1 cellular context compared by ENCODE assay signal in the genomic region with DNA sequence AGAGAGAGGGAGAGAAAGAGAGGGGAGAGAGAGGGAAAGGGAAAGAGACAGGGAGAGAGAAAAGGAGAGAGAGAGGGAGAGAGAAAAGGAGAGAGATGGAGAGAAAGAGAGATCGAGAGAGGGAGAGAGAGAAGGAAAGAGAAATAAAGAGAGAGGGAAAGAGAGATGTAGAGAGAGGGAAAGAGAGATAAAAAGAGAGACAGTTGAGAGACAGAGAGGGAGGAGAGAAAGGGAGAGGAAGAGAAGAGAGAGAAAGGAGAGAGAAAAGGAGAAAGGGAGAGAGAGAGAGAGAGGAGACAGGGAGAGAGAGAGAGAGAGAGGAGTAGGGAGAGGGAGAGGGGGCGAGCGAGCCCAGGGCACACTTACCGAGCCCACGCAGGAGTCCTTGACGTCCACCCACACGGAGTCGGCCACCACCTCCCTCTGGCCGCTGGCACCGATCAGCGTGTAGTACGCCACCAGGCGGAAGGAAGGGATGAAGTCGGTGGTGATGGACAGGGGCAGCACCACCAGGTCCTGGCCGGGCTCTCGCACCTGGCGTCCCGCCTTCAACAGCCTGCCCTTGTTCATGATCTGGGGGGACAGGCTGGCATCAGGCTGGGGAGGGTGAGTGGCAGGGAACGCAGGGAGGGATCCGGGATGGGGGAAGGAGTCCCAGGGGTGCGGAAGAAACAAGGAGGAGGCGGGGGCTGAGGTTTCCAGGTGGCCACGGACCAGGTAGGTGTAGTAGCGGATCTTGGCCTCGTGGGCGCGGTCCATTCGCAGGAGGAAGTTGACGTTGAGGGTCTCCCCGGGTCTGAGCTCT.
TF ChIP-seq lines count a peak whose summit lies in the region.

No MANE protein-coding gene starts in this region.

TF ChIP-seq in K562, 482 proteins besides CTCF, POLR2A, EP300 and RAD21 (continues in another document):
- TF ChIP-seq, protein P1, sequence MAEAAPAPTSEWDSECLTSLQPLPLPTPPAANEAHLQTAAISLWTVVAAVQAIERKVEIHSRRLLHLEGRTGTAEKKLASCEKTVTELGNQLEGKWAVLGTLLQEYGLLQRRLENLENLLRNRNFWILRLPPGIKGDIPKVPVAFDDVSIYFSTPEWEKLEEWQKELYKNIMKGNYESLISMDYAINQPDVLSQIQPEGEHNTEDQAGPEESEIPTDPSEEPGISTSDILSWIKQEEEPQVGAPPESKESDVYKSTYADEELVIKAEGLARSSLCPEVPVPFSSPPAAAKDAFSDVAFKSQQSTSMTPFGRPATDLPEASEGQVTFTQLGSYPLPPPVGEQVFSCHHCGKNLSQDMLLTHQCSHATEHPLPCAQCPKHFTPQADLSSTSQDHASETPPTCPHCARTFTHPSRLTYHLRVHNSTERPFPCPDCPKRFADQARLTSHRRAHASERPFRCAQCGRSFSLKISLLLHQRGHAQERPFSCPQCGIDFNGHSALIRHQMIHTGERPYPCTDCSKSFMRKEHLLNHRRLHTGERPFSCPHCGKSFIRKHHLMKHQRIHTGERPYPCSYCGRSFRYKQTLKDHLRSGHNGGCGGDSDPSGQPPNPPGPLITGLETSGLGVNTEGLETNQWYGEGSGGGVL (CRISPR knock-in tag; IDR thresholded peaks at IDR 0.05) = no peak
- TF ChIP-seq ZNF696 (CRISPR knock-in tag; conservative IDR thresholded peaks at IDR 0.05) (no peak), STAT5A (IDR thresholded peaks at IDR 0.05; ENCODE audit: borderline replicate concordance, low read length) (no peak), HDAC2 (IDR thresholded peaks at IDR 0.05) (no peak), TAF9B (IDR thresholded peaks at IDR 0.05; ENCODE audit: partially characterized antibody) (no peak), ZNF830 (CRISPR knock-in tag; IDR thresholded peaks at IDR 0.05) (no peak), GTF2E2 (tag; IDR thresholded peaks at IDR 0.05) (no peak), ZFX (CRISPR knock-in tag; IDR thresholded peaks at IDR 0.05) (no peak), GABPB2 (CRISPR knock-in tag; conservative IDR thresholded peaks at IDR 0.05) (no peak), NFIC (IDR thresholded peaks at IDR 0.05) (no peak), ZSCAN29 (IDR thresholded peaks at IDR 0.05) (no peak), ARID1B (IDR thresholded peaks at IDR 0.05) (no peak), IFI16 (CRISPR knock-in tag; IDR thresholded peaks at IDR 0.05) (no peak), SIRT6 (IDR thresholded peaks at IDR 0.05; ENCODE audit: low read depth, low read length) (no peak), PPARD (CRISPR knock-in tag; IDR thresholded peaks at IDR 0.05) (no peak), PHF8 (IDR thresholded peaks at IDR 0.05; ENCODE audit: borderline replicate concordance, low read length) (no peak), RBM17 (IDR thresholded peaks at IDR 0.05; ENCODE audit: borderline replicate concordance, low read depth, low read length) (no peak), HDAC3 (IDR thresholded peaks at IDR 0.05; ENCODE audit: borderline replicate concordance, partially characterized antibody) (no peak), XRCC4 (IDR thresholded peaks at IDR 0.05; ENCODE audit: extremely low read depth, insufficient read depth, insufficient read length) (no peak)
- TF ChIP-seq, protein P2, sequence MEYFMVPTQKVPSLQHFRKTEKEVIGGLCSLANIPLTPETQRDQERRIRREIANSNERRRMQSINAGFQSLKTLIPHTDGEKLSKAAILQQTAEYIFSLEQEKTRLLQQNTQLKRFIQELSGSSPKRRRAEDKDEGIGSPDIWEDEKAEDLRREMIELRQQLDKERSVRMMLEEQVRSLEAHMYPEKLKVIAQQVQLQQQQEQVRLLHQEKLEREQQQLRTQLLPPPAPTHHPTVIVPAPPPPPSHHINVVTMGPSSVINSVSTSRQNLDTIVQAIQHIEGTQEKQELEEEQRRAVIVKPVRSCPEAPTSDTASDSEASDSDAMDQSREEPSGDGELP (CRISPR knock-in tag; IDR thresholded peaks at IDR 0.05; ENCODE audit: borderline replicate concordance) = peak; percentile 39; the same call in 1 of the 2 replicates
- TF ChIP-seq, protein P3, sequence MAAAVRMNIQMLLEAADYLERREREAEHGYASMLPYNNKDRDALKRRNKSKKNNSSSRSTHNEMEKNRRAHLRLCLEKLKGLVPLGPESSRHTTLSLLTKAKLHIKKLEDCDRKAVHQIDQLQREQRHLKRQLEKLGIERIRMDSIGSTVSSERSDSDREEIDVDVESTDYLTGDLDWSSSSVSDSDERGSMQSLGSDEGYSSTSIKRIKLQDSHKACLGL (CRISPR knock-in tag; IDR thresholded peaks at IDR 0.05; ENCODE audit: borderline replicate concordance, poor library complexity, severe bottlenecking) = no peak
- TF ChIP-seq, protein P4, sequence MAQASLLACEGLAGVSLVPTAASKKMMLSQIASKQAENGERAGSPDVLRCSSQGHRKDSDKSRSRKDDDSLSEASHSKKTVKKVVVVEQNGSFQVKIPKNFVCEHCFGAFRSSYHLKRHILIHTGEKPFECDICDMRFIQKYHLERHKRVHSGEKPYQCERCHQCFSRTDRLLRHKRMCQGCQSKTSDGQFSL (CRISPR knock-in tag; IDR thresholded peaks at IDR 0.05) = no peak
- TF ChIP-seq, protein P4 (tag; IDR thresholded peaks at IDR 0.05) = no peak
- TF ChIP-seq, protein P5, sequence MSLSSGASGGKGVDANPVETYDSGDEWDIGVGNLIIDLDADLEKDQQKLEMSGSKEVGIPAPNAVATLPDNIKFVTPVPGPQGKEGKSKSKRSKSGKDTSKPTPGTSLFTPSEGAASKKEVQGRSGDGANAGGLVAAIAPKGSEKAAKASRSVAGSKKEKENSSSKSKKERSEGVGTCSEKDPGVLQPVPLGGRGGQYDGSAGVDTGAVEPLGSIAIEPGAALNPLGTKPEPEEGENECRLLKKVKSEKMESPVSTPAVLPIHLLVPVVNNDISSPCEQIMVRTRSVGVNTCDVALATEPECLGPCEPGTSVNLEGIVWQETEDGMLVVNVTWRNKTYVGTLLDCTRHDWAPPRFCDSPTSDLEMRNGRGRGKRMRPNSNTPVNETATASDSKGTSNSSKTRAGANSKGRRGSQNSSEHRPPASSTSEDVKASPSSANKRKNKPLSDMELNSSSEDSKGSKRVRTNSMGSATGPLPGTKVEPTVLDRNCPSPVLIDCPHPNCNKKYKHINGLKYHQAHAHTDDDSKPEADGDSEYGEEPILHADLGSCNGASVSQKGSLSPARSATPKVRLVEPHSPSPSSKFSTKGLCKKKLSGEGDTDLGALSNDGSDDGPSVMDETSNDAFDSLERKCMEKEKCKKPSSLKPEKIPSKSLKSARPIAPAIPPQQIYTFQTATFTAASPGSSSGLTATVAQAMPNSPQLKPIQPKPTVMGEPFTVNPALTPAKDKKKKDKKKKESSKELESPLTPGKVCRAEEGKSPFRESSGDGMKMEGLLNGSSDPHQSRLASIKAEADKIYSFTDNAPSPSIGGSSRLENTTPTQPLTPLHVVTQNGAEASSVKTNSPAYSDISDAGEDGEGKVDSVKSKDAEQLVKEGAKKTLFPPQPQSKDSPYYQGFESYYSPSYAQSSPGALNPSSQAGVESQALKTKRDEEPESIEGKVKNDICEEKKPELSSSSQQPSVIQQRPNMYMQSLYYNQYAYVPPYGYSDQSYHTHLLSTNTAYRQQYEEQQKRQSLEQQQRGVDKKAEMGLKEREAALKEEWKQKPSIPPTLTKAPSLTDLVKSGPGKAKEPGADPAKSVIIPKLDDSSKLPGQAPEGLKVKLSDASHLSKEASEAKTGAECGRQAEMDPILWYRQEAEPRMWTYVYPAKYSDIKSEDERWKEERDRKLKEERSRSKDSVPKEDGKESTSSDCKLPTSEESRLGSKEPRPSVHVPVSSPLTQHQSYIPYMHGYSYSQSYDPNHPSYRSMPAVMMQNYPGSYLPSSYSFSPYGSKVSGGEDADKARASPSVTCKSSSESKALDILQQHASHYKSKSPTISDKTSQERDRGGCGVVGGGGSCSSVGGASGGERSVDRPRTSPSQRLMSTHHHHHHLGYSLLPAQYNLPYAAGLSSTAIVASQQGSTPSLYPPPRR (CRISPR knock-in tag; IDR thresholded peaks at IDR 0.05; ENCODE audit: borderline replicate concordance) = no peak
- TF ChIP-seq, protein P6, sequence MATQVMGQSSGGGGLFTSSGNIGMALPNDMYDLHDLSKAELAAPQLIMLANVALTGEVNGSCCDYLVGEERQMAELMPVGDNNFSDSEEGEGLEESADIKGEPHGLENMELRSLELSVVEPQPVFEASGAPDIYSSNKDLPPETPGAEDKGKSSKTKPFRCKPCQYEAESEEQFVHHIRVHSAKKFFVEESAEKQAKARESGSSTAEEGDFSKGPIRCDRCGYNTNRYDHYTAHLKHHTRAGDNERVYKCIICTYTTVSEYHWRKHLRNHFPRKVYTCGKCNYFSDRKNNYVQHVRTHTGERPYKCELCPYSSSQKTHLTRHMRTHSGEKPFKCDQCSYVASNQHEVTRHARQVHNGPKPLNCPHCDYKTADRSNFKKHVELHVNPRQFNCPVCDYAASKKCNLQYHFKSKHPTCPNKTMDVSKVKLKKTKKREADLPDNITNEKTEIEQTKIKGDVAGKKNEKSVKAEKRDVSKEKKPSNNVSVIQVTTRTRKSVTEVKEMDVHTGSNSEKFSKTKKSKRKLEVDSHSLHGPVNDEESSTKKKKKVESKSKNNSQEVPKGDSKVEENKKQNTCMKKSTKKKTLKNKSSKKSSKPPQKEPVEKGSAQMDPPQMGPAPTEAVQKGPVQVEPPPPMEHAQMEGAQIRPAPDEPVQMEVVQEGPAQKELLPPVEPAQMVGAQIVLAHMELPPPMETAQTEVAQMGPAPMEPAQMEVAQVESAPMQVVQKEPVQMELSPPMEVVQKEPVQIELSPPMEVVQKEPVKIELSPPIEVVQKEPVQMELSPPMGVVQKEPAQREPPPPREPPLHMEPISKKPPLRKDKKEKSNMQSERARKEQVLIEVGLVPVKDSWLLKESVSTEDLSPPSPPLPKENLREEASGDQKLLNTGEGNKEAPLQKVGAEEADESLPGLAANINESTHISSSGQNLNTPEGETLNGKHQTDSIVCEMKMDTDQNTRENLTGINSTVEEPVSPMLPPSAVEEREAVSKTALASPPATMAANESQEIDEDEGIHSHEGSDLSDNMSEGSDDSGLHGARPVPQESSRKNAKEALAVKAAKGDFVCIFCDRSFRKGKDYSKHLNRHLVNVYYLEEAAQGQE (CRISPR knock-in tag; IDR thresholded peaks at IDR 0.05; ENCODE audit: low read depth) = no peak
- TF ChIP-seq, protein P7, sequence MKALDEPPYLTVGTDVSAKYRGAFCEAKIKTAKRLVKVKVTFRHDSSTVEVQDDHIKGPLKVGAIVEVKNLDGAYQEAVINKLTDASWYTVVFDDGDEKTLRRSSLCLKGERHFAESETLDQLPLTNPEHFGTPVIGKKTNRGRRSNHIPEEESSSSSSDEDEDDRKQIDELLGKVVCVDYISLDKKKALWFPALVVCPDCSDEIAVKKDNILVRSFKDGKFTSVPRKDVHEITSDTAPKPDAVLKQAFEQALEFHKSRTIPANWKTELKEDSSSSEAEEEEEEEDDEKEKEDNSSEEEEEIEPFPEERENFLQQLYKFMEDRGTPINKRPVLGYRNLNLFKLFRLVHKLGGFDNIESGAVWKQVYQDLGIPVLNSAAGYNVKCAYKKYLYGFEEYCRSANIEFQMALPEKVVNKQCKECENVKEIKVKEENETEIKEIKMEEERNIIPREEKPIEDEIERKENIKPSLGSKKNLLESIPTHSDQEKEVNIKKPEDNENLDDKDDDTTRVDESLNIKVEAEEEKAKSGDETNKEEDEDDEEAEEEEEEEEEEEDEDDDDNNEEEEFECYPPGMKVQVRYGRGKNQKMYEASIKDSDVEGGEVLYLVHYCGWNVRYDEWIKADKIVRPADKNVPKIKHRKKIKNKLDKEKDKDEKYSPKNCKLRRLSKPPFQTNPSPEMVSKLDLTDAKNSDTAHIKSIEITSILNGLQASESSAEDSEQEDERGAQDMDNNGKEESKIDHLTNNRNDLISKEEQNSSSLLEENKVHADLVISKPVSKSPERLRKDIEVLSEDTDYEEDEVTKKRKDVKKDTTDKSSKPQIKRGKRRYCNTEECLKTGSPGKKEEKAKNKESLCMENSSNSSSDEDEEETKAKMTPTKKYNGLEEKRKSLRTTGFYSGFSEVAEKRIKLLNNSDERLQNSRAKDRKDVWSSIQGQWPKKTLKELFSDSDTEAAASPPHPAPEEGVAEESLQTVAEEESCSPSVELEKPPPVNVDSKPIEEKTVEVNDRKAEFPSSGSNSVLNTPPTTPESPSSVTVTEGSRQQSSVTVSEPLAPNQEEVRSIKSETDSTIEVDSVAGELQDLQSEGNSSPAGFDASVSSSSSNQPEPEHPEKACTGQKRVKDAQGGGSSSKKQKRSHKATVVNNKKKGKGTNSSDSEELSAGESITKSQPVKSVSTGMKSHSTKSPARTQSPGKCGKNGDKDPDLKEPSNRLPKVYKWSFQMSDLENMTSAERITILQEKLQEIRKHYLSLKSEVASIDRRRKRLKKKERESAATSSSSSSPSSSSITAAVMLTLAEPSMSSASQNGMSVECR (CRISPR knock-in tag; IDR thresholded peaks at IDR 0.05) = no peak
- TF ChIP-seq, protein P8, sequence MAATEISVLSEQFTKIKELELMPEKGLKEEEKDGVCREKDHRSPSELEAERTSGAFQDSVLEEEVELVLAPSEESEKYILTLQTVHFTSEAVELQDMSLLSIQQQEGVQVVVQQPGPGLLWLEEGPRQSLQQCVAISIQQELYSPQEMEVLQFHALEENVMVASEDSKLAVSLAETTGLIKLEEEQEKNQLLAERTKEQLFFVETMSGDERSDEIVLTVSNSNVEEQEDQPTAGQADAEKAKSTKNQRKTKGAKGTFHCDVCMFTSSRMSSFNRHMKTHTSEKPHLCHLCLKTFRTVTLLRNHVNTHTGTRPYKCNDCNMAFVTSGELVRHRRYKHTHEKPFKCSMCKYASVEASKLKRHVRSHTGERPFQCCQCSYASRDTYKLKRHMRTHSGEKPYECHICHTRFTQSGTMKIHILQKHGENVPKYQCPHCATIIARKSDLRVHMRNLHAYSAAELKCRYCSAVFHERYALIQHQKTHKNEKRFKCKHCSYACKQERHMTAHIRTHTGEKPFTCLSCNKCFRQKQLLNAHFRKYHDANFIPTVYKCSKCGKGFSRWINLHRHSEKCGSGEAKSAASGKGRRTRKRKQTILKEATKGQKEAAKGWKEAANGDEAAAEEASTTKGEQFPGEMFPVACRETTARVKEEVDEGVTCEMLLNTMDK (IDR thresholded peaks at IDR 0.05; ENCODE audit: borderline replicate concordance, insufficient read depth, low read depth, low read length, poor library complexity, severe bottlenecking) = peak; percentile 47
- TF ChIP-seq, protein P9, sequence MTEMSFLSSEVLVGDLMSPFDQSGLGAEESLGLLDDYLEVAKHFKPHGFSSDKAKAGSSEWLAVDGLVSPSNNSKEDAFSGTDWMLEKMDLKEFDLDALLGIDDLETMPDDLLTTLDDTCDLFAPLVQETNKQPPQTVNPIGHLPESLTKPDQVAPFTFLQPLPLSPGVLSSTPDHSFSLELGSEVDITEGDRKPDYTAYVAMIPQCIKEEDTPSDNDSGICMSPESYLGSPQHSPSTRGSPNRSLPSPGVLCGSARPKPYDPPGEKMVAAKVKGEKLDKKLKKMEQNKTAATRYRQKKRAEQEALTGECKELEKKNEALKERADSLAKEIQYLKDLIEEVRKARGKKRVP (CRISPR knock-in tag; IDR thresholded peaks at IDR 0.05) = no peak
- TF ChIP-seq, protein P10, sequence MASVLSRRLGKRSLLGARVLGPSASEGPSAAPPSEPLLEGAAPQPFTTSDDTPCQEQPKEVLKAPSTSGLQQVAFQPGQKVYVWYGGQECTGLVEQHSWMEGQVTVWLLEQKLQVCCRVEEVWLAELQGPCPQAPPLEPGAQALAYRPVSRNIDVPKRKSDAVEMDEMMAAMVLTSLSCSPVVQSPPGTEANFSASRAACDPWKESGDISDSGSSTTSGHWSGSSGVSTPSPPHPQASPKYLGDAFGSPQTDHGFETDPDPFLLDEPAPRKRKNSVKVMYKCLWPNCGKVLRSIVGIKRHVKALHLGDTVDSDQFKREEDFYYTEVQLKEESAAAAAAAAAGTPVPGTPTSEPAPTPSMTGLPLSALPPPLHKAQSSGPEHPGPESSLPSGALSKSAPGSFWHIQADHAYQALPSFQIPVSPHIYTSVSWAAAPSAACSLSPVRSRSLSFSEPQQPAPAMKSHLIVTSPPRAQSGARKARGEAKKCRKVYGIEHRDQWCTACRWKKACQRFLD (CRISPR knock-in tag; IDR thresholded peaks at IDR 0.05) = no peak
